9 cellular contexts compared by ENCODE assay signal in the genomic region with DNA sequence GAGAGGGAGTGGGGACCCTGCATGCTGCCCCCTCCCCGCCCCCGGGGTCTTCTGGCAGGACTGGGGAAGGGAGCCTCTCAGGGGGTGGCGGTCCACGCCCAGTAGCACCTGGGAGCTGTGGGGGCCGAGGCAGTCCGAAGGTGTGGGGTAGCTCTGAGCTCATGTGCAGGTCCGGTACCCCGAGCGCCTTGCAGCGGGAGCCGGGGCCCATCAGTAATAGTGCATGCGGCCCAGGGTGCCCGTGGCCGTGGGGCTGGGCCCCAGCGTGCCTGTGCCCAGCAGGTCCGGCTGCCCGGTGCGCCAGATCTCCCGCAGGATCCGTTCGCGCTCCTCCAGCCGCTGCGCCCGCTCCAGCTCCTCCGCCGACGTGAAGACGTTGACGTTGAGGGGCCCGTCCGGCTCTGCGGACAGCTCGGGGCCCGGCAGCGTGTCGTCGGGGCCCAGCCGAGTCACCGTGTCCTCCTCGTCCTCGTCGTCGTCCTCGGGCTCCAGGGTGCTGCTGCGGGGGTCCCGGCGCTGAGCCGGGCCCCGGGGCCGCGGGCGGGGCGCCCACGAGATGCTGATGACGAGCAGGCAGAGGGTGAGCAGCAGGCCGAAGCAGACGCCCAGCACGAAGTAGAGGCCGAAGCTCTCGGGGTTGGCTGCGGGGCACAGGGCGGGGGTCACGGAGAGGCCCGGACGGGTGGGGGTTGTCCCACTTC. TPM values are rescaled to one million over a fixed set of nuclear protein-coding genes. Genes with fewer than 3 reads are reported as not detected.
DNase-seq lines count a peak whose midpoint lies in the region; ATAC-seq and TF ChIP-seq lines count a peak whose summit lies in the region.
"Had no signal": no experiment of that assay in that cellular context is flagged by ENCODE, and none has a peak within 500 bp of the region (broad histone marks: within the 10 kb centered on the region; RNA-seq: fewer than 3 reads in every experiment).

No MANE protein-coding gene starts in this region.

- H3K23me2 ChIP-seq in H9 (ENCODE audit: insufficient read length, low read depth, low read length, poor library complexity, severe bottlenecking) = peaks cover 32% of the 10 kb centered on the region

- H2AFZ ChIP-seq in H9 (ENCODE audit: low read length) = no peak overlapping the region

- H3K14ac ChIP-seq in H9 (ENCODE audit: insufficient read depth, low read length) = peak overlapping the region; percentile 1; the same call in 1 of the 2 replicates

- H2AK5ac ChIP-seq in H9 (ENCODE audit: insufficient read length, low read length) = no peak overlapping the region

- H2BK120ac ChIP-seq in H9 (ENCODE audit: low read depth, low read length, poor library complexity, severe bottlenecking) = no peak overlapping the region

- H3K4me3 Mint-ChIP-seq in H9 (peak overlapping the region; percentile 72 to 87), immature natural killer cell (peak overlapping the region; percentile 66 to 83 (median 82))
- peak overlapping the region; percentile 71 for H3K4me3 Mint-ChIP-seq in activated naive CD8-positive, alpha-beta T cell treated with anti-CD3 and anti-CD28 coated beads, Interleukin-2, amount 50 U/mL, for 24 hours
- peak overlapping the region; percentile 77 for H3K4me3 Mint-ChIP-seq in stimulated activated effector memory CD8-positive, alpha-beta T cell treated with anti-CD3 and anti-CD28 coated beads, Interleukin-12 subunit alpha, Interleukin-12 subunit beta, amount 100 ng/mL, for 72 hours

- no peaks in the 10 kb centered on the region for H3K27me3 ChIP-seq in H9 (ENCODE audit: insufficient read depth, low read length)

- no peaks in the 10 kb centered on the region for H3K79me2 ChIP-seq in H9 (ENCODE audit: insufficient read depth, low read length)

- H3K9me3 ChIP-seq in H9 (ENCODE audit: control insufficient read depth, low read depth, low read length) = no peaks in the 10 kb centered on the region

- no peak overlapping the region for H4K5ac ChIP-seq in H9 (ENCODE audit: insufficient read length, low read depth, low read length)

- no peak for TF ChIP-seq CTCF in H9 (conservative IDR thresholded peaks at IDR 0.05)

- no CpG with 5 or more reads among the region's 66 CpGs for WGBS in H9 (ENCODE audit: extremely low coverage, insufficient read length, low lambda C conversion rate)

- no peak overlapping the region for H2BK12ac ChIP-seq in H9 (ENCODE audit: insufficient read length, low read depth, low read length)

- no peak for ATAC-seq in activated naive CD8-positive, alpha-beta T cell treated with anti-CD3 and anti-CD28 coated beads, Interleukin-2, amount 50 U/mL, for 24 hours
- no peak for ATAC-seq in stimulated activated effector memory CD8-positive, alpha-beta T cell treated with anti-CD3 and anti-CD28 coated beads, Interleukin-12 subunit alpha, Interleukin-12 subunit beta, amount 100 ng/mL, for 72 hours

- DNase-seq in H9 (peak; percentile 58), immature natural killer cell (no peak), NCI-H1930 (lab: John Stamatoyannopoulos, UW) (no peak), SKM-1 treated with dmso at 0.1 percent for 144 hours (lab: John Stamatoyannopoulos, UW; ENCODE audit: unreplicated experiment) (no peak), superior temporal gyrus (ENCODE audit: extremely low spot score) (no peak)
- no peak for DNase-seq in activated naive CD8-positive, alpha-beta T cell treated with anti-CD3 and anti-CD28 coated beads, Interleukin-2, amount 50 U/mL, for 24 hours
- DNase-seq in stimulated activated effector memory CD8-positive, alpha-beta T cell treated with anti-CD3 and anti-CD28 coated beads, Interleukin-12 subunit alpha, Interleukin-12 subunit beta, amount 100 ng/mL, for 72 hours (ENCODE audit: low spot score in 2 of 2) = no peak
- DNase-seq in NK-92 treated with Interleukin-12 subunit alpha and Interleukin-12 subunit beta, amount 100 ng/mL, for 24 hours (lab: John Stamatoyannopoulos, UW) = no peak
- DNase-seq: effector CD8-positive, alpha-beta T cell had no signal

- H2BK15ac ChIP-seq in H9 (ENCODE audit: low read depth, low read length) = no peak overlapping the region

- H3K79me1 ChIP-seq in H9 (ENCODE audit: insufficient read depth, low read depth, low read length, poor library complexity, severe bottlenecking) = no peaks in the 10 kb centered on the region

- H3T11ph ChIP-seq in H9 (ENCODE audit: low read length) = no peak overlapping the region

- no peak overlapping the region for H3K23ac ChIP-seq in H9 (ENCODE audit: insufficient read length, low read depth, low read length)

- H3K27ac Mint-ChIP-seq in H9 = no peak overlapping the region
- H3K27ac Mint-ChIP-seq in activated naive CD8-positive, alpha-beta T cell treated with anti-CD3 and anti-CD28 coated beads, Interleukin-2, amount 50 U/mL, for 24 hours = no peak overlapping the region
- peak overlapping the region in 4 of 6 donors; percentile 53 to 87 (median 64) for H3K27ac Mint-ChIP-seq in immature natural killer cell
- H3K27ac Mint-ChIP-seq in stimulated activated effector memory CD8-positive, alpha-beta T cell treated with anti-CD3 and anti-CD28 coated beads, Interleukin-12 subunit alpha, Interleukin-12 subunit beta, amount 100 ng/mL, for 72 hours = peak overlapping the region; percentile 64

- H3K4ac ChIP-seq in H9 (ENCODE audit: low read depth, low read length) = no peak overlapping the region

- H3K27me3 Mint-ChIP-seq in H9 (ENCODE audit: low read depth) (peaks cover 47% of the 10 kb centered on the region), immature natural killer cell (ENCODE audit: low read depth in 3 of 3) (peaks cover 0 to 5% (median 2%) of the 10 kb centered on the region in 3 donors)
- H3K27me3 Mint-ChIP-seq in activated naive CD8-positive, alpha-beta T cell treated with anti-CD3 and anti-CD28 coated beads, Interleukin-2, amount 50 U/mL, for 24 hours = peaks cover 12% of the 10 kb centered on the region

- no peak overlapping the region for H3K27ac ChIP-seq in H9 (ENCODE audit: insufficient read length, low read depth, low read length)

- H3K4me1 Mint-ChIP-seq in H9 = peaks cover 19 to 20% of the 10 kb centered on the region in 2 experiments
- H3K4me1 Mint-ChIP-seq in activated naive CD8-positive, alpha-beta T cell treated with anti-CD3 and anti-CD28 coated beads, Interleukin-2, amount 50 U/mL, for 24 hours = peaks cover 29% of the 10 kb centered on the region
- peaks cover 25 to 30% of the 10 kb centered on the region in 2 donors for H3K4me1 Mint-ChIP-seq in immature natural killer cell
- peaks cover 39% of the 10 kb centered on the region for H3K4me1 Mint-ChIP-seq in stimulated activated effector memory CD8-positive, alpha-beta T cell treated with anti-CD3 and anti-CD28 coated beads, Interleukin-12 subunit alpha, Interleukin-12 subunit beta, amount 100 ng/mL, for 72 hours

- peaks cover 2 to 9% (median 7%) of the 10 kb centered on the region in 3 experiments; a peak in 6 of 7 replicates for H3K36me3 Mint-ChIP-seq in H9 (ENCODE audit: insufficient read depth in 1 of 3, low read depth in 3 of 3)
- H3K36me3 Mint-ChIP-seq in activated naive CD8-positive, alpha-beta T cell treated with anti-CD3 and anti-CD28 coated beads, Interleukin-2, amount 50 U/mL, for 24 hours (ENCODE audit: low read depth) = no peaks in the 10 kb centered on the region
- no peaks in the 10 kb centered on the region for H3K36me3 Mint-ChIP-seq in immature natural killer cell
- peaks cover 61% of the 10 kb centered on the region for H3K36me3 Mint-ChIP-seq in stimulated activated effector memory CD8-positive, alpha-beta T cell treated with anti-CD3 and anti-CD28 coated beads, Interleukin-12 subunit alpha, Interleukin-12 subunit beta, amount 100 ng/mL, for 72 hours

- H4K91ac ChIP-seq in H9 (ENCODE audit: insufficient read length, low read depth, low read length) = no peak overlapping the region

- H2BK20ac ChIP-seq in H9 (ENCODE audit: low read depth, low read length, poor library complexity, severe bottlenecking) = no peak overlapping the region

- H4K20me1 ChIP-seq in H9 (ENCODE audit: control insufficient read depth, insufficient read depth, insufficient read length) = no peaks in the 10 kb centered on the region

- no peak overlapping the region for H2BK5ac ChIP-seq in H9 (ENCODE audit: insufficient read length, low read length)

- H3K9ac ChIP-seq in H9 (ENCODE audit: extremely low read depth, insufficient read length, low read length) = no peak overlapping the region

- H4K8ac ChIP-seq in H9 (replicated peaks; ENCODE audit: insufficient read length, low read depth, low read length) = no peak overlapping the region

- H3K56ac ChIP-seq in H9 (ENCODE audit: insufficient read length, low read depth, low read length) = no peak overlapping the region

- H3K9me3 Mint-ChIP-seq in H9 = no peaks in the 10 kb centered on the region; a peak in 2 of 5 replicates
- H3K9me3 Mint-ChIP-seq in activated naive CD8-positive, alpha-beta T cell treated with anti-CD3 and anti-CD28 coated beads, Interleukin-2, amount 50 U/mL, for 24 hours = no peaks in the 10 kb centered on the region
- H3K9me3 Mint-ChIP-seq in immature natural killer cell = no peaks in the 10 kb centered on the region
- H3K9me3 Mint-ChIP-seq in stimulated activated effector memory CD8-positive, alpha-beta T cell treated with anti-CD3 and anti-CD28 coated beads, Interleukin-12 subunit alpha, Interleukin-12 subunit beta, amount 100 ng/mL, for 72 hours = no peaks in the 10 kb centered on the region

- H3K4me1 ChIP-seq in H9 (ENCODE audit: insufficient read depth, low read length) = no peaks in the 10 kb centered on the region

- H3K18ac ChIP-seq in H9 (ENCODE audit: insufficient read length, low read depth, low read length) = peak overlapping the region; percentile 30

- H3K4me2 ChIP-seq in H9 (ENCODE audit: insufficient read depth, insufficient read length, low read length) = peak overlapping the region; percentile 51

RNA-seq across cellular contexts. Expression of gene EVA1B, which starts 1.2 kb away (rescaled TPM):
- 5.5 and 6.4 TPM in 2 replicates for total RNA-seq in H9 (2021)
- 10 to 100 TPM in 2 of 3 donors, 1 to 10 TPM in 1; 8.8 to 29.2 (median 11.1) TPM for polyA plus RNA-seq in immature natural killer cell

RNA-seq across cellular contexts. Expression of gene SH3D21, which starts 16.1 kb away (rescaled TPM):
- total RNA-seq in H9 (2021) = 16.9 and 18.3 TPM in 2 replicates
- under 1 TPM in 2 of 3 donors, not detected in 1; 0.26 to 0.96 TPM for polyA plus RNA-seq in immature natural killer cell

Comparison
In these comparisons a context has a peak if more than half of its experiments do, and no peak if none do; other contexts are left out.
1. H3K27ac Mint-ChIP-seq: peak in immature natural killer cell (4 of 6) and stimulated activated effector memory CD8-positive, alpha-beta T cell treated with anti-CD3 and anti-CD28 coated beads, Interleukin-12 subunit alpha, Interleukin-12 subunit beta, amount 100 ng/mL, for 72 hours (single experiment); none in H9 (0 of 3) and activated naive CD8-positive, alpha-beta T cell treated with anti-CD3 and anti-CD28 coated beads, Interleukin-2, amount 50 U/mL, for 24 hours (single experiment).
2. Peak in every context shown above with its lines, with median percentiles within 50 percentile points of each other: H3K4me3 Mint-ChIP-seq.